Comparison of ENCODE assay signal across 1 cellular context in the genomic region with DNA sequence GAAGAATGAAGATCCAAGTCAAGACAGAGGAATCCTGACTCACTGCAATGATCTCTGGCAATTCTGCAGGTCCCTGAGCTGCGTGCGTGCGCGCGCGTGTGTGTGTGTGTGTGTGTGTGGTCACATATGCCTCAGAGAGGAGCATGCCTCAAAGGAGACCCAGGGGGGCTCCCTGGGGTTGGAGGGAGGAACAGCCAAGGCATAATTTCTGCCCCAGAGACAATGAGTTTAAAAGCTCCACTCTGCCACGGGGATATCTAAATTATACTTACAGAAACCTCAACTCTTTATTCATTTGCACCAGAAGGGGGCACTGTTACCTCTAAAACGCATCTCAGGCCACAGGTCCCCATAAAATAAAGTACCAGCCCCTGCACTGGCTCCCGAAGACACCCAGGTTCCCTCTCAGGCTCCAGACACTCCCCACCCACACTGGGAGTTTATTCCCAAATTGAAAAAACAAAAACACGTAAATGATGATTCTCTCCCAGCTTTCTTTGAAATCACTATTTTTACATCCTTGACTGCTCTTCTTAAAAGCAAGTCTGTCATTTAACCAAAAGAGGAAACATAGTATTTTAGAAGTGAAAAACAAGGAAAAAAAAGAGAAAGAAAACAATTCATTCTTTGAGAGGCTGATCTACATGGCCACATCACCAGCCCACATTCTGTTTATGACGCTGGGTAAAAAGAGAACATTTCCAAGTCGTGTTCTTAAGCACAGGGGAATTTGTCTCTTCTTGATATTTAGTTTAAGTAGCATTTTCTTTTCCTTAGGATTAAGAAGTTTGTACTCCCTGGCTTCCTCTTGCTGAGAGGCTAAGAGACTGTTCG.
A peak's percentile ranks its signal among the peaks of the same experiment; 100 is the strongest.
TF ChIP-seq lines count a peak whose summit lies in the region.

No MANE protein-coding gene starts in this region.

TF ChIP-seq in H1, 55 proteins besides CTCF, POLR2A, EP300 and RAD21:
- TF ChIP-seq TEAD4 (IDR thresholded peaks at IDR 0.05; ENCODE audit: low read depth, low read length) (no peak), JUN (IDR thresholded peaks at IDR 0.05; ENCODE audit: low read depth, low read length) (no peak), ATF2 (IDR thresholded peaks at IDR 0.05; ENCODE audit: low read length) (0 out of 2 replicates have a peak, but pooled peaks have one; percentile 22), MAX (IDR thresholded peaks at IDR 0.05) (no peak), HDAC6 (IDR thresholded peaks at IDR 0.05; ENCODE audit: low read depth, low read length) (no peak), ZNF274 (IDR thresholded peaks at IDR 0.05; ENCODE audit: borderline replicate concordance, extremely low read depth, low read length) (no peak)
- TF ChIP-seq, protein P1, sequence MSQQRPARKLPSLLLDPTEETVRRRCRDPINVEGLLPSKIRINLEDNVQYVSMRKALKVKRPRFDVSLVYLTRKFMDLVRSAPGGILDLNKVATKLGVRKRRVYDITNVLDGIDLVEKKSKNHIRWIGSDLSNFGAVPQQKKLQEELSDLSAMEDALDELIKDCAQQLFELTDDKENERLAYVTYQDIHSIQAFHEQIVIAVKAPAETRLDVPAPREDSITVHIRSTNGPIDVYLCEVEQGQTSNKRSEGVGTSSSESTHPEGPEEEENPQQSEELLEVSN (IDR thresholded peaks at IDR 0.05), result no peak
